In genomic region chr12:57585156-57585555, GRCh38 we compare ENCODE assay signal across 8 cellular contexts. TPM values are rescaled to one million over a fixed set of nuclear protein-coding genes. Genes with fewer than 3 reads are reported as not detected.
"Had no signal": no experiment of that assay in that cellular context is flagged by ENCODE, and none has a peak within 500 bp of the region (broad histone marks: within the 10 kb centered on the region; RNA-seq: fewer than 3 reads in every experiment).

No MANE protein-coding gene starts in this region.

- H3K27ac ChIP-seq: GM23248 had no signal

- ATAC-seq: HCT116 had no signal

- H3K4me1 ChIP-seq: HAP-1 had no signal

- H3K4me3 ChIP-seq: GM23248, HAP-1 had no signal

- DNase-seq: GM23248, GOT3, H7, HFFc6, IMR-90 had no signal

RNA-seq across cellular contexts. Expression of gene DTX3, which starts 19.5 kb away (rescaled TPM):
- total RNA-seq: HT-29 had no signal

RNA-seq across cellular contexts. Expression of gene KIF5A, which starts 35.3 kb away (rescaled TPM):
- total RNA-seq: HT-29 had no signal
